Comparison of ENCODE assay signal across 1 cellular context in the genomic region with DNA sequence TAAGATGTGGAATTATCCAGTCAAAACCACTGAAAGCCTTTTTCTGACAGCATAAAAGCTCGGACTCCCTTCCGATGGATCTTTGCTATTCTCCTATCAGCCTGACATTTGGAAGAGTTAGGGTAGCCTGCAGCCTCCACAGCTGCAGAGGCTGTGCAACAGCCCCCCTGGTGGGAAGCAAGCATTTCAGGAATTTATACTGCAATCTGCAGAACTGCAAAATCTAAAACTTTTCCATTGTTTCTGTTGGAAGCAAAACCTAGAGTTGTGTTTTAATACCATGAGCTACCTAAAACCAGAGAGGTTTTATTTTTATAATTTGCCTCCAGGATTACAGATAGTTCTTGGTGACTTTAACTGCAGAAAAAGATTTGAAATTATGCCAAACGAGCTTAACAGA.
TF ChIP-seq lines count a peak whose summit lies in the region.

No MANE protein-coding gene starts in this region.

TF ChIP-seq in IMR-90, 13 proteins besides CTCF, POLR2A, EP300 and RAD21:
- TF ChIP-seq, protein P1, sequence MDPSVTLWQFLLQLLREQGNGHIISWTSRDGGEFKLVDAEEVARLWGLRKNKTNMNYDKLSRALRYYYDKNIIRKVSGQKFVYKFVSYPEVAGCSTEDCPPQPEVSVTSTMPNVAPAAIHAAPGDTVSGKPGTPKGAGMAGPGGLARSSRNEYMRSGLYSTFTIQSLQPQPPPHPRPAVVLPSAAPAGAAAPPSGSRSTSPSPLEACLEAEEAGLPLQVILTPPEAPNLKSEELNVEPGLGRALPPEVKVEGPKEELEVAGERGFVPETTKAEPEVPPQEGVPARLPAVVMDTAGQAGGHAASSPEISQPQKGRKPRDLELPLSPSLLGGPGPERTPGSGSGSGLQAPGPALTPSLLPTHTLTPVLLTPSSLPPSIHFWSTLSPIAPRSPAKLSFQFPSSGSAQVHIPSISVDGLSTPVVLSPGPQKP (IDR thresholded peaks at IDR 0.05; ENCODE audit: borderline replicate concordance, low read depth, low read length) = no peak
- TF ChIP-seq MXI1 (IDR thresholded peaks at IDR 0.05; ENCODE audit: borderline replicate concordance, low read depth, low read length) (no peak), FOS (IDR thresholded peaks at IDR 0.05; ENCODE audit: low read depth, low read length) (no peak), CEBPB (IDR thresholded peaks at IDR 0.05; ENCODE audit: low read depth, low read length) (no peak), RFX5 (IDR thresholded peaks at IDR 0.05; ENCODE audit: low read depth, low read length) (no peak), SMC3 (IDR thresholded peaks at IDR 0.05; ENCODE audit: low read depth, low read length) (no peak)
TF ChIP-seq in IMR-90: peak in this region for 0.
